30 cellular contexts compared by ENCODE assay signal in the genomic region with DNA sequence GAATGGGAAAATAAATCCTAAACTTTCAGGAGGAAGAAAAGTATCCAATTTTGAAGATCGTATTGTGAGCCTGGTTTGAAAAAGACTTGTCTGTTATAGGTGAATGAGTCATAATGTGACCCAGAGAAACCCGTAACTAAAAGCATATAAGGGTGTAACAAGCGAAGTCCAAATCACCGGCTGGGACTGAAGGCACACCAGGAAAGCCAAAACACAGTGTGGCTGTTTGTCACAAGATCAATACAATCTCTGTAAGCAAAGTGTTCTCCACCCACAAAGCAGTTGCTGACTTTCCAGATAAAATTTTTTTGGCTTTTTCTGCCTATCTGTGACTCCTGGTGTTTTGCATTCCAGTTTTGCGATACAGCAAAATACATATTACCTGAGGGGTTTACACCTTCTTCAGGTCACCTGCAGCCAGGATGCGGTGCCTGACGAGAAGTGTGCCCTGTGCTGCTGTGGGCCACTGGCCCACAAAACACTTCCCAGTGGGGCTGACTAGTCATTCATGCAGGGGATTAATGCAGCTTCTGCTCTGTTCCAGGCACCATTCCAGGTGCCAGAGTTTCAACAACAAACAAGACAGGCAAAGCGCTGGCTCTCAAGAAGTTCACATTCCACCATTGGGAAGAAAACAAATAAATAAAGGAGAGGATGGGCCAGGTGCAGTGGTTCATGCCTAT. TPM values are rescaled to one million over a fixed set of nuclear protein-coding genes. Genes with fewer than 3 reads are reported as not detected.
DNase-seq lines count a peak whose midpoint lies in the region; ATAC-seq and TF ChIP-seq lines count a peak whose summit lies in the region.
"Had no signal": no experiment of that assay in that cellular context is flagged by ENCODE, and none has a peak within 500 bp of the region (broad histone marks: within the 10 kb centered on the region; RNA-seq: fewer than 3 reads in every experiment).

No MANE protein-coding gene starts in this region.

- peaks cover 17 to 29% of the 10 kb centered on the region in 2 experiments for H3K4me1 ChIP-seq in HCT116 (ENCODE audit: control insufficient read depth in 1 of 2, insufficient read depth in 2 of 2, low read length in 2 of 2)
- peaks cover 6 to 53% (median 13%) of the 10 kb centered on the region in 3 donors for H3K4me1 ChIP-seq in esophagus squamous epithelium
- peaks cover 11% of the 10 kb centered on the region for H3K4me1 ChIP-seq in mucosa of descending colon (ENCODE audit: low read depth)
- H3K4me1 ChIP-seq: ascending aorta, BLaER1, upper lobe of right lung had no signal

- intact Hi-C loops in HCT116 (cut with micrococcal nuclease) = no loop called here
- intact Hi-C loops in esophagus squamous epithelium (cut with DNase I) = no loop called here
- intact Hi-C loops in mucosa of descending colon (cut with DNase I, micrococcal nuclease) = no loop called here

- WGBS in esophagus squamous epithelium, 2 donors = 47 to 51% methylated on average over 7 of the region's 8 CpGs

- H2AFZ ChIP-seq in HCT116 (ENCODE audit: low read depth, low read length, poor library complexity, severe bottlenecking) = peak overlapping the region; percentile 65

- H3K27ac ChIP-seq in HCT116 (ENCODE audit: low read depth, low read length) (peak overlapping the region; percentile 23), VCaP (peak overlapping the region; percentile 65; the same call in 1 of the 2 replicates), esophagus squamous epithelium (peak overlapping the region; percentile 0 to 82 (median 76))
- H3K27ac ChIP-seq: ascending aorta, BLaER1, neutrophil, upper lobe of right lung had no signal

- peaks cover 38% of the 10 kb centered on the region for H3K27me3 Mint-ChIP-seq in activated naive CD8-positive, alpha-beta T cell treated with anti-CD3 and anti-CD28 coated beads, Interleukin-2, amount 50 U/mL, for 24 hours

- no peak overlapping the region for H3K27ac Mint-ChIP-seq in activated naive CD8-positive, alpha-beta T cell treated with anti-CD3 and anti-CD28 coated beads, Interleukin-2, amount 50 U/mL, for 24 hours
- H3K27ac Mint-ChIP-seq: activated CD4-positive, alpha-beta memory T cell treated with anti-CD3 and anti-CD28 coated beads for 36 hours; activated naive CD8-positive, alpha-beta T cell; activated T-helper 2 cell treated with anti-CD3 and anti-CD28 coated beads, Interferon-gamma antibody, Interleukin-2, Interleukin-4, amounts not matched to agents 10 μg/mL and 5 μg/mL and 100 μg/mL, durations not matched to agents 14 hours and 24 hours and 36 hours had no signal

- H3K79me2 ChIP-seq in HCT116 (ENCODE audit: insufficient read depth, low read length) = no peaks in the 10 kb centered on the region

- ATAC-seq in HCT116 = peak; percentile 60
- ATAC-seq in mucosa of descending colon = peak; percentile 95
- ATAC-seq in activated naive CD8-positive, alpha-beta T cell treated with anti-CD3 and anti-CD28 coated beads, Interleukin-2, amount 50 U/mL, for 24 hours = no peak
- ATAC-seq: Right ventricle myocardium inferior had no signal

- H3K4me3 ChIP-seq in HCT116 (replicated peaks in 1 of 2; ENCODE audit: low read depth in 1 of 2, low read length in 2 of 2) (no peak overlapping the region), esophagus squamous epithelium (no peak overlapping the region), mucosa of descending colon (no peak overlapping the region)
- H3K4me3 ChIP-seq: ascending aorta, BLaER1, upper lobe of right lung had no signal

- no peak for TF ChIP-seq RAD21 in HCT116 (IDR thresholded peaks at IDR 0.05; ENCODE audit: low read depth)

- no peak for TF ChIP-seq POLR2A in HCT116 (IDR thresholded peaks at IDR 0.05; ENCODE audit: borderline replicate concordance, extremely low read depth, insufficient read depth, insufficient read length)
- no peak for TF ChIP-seq POLR2A in esophagus squamous epithelium (IDR thresholded peaks at IDR 0.05)

- no peaks in the 10 kb centered on the region for H3K4me1 Mint-ChIP-seq in activated naive CD8-positive, alpha-beta T cell treated with anti-CD3 and anti-CD28 coated beads, Interleukin-2, amount 50 U/mL, for 24 hours

- POLR2A ChIA-PET in HCT116 (lab: Charles Lee) = interaction anchor here (0.7 kb wide), 1 partner anchor 427 kb away, joined by 3 read pairs; no protein-coding TSS in a partner anchor

- CTCF ChIA-PET in HCT116 (lab: Charles Lee) = no interaction called here

- BruUV-seq in HCT116 (replicated peaks; lab: Mats Ljungman, UMichigan) = no TSS peak

- RAD21 ChIA-PET in HCT116 (lab: Charles Lee; ENCODE audit: low non-redundant PET in 1 of 2, low total read pairs in 2 of 2, uncharacterized antibody in 2 of 2, unreplicated experiment in 2 of 2) = no interaction called here

- peaks cover 9% of the 10 kb centered on the region for H3K9me3 Mint-ChIP-seq in activated naive CD8-positive, alpha-beta T cell treated with anti-CD3 and anti-CD28 coated beads, Interleukin-2, amount 50 U/mL, for 24 hours

- peak overlapping the region; percentile 2; the same call in 1 of the 2 replicates for H3K9ac ChIP-seq in HCT116 (ENCODE audit: low read length)
- H3K9ac ChIP-seq: BLaER1 had no signal

- H3K27me3 ChIP-seq in HCT116 (ENCODE audit: insufficient read depth, low read length) = no peaks in the 10 kb centered on the region; the same call in 1 of the 2 replicates
- peaks cover 0 to 9% (median 0%) of the 10 kb centered on the region in 4 donors for H3K27me3 ChIP-seq in esophagus squamous epithelium
- H3K27me3 ChIP-seq: ascending aorta, BLaER1, upper lobe of right lung had no signal

- no peaks in the 10 kb centered on the region for H3K36me3 Mint-ChIP-seq in activated naive CD8-positive, alpha-beta T cell treated with anti-CD3 and anti-CD28 coated beads, Interleukin-2, amount 50 U/mL, for 24 hours (ENCODE audit: low read depth)

- H3K4me2 ChIP-seq in HCT116 (ENCODE audit: low read length) = peak overlapping the region; percentile 62
- H3K4me2 ChIP-seq: BLaER1 had no signal

- no peaks in the 10 kb centered on the region for H3K9me3 ChIP-seq in HCT116 (ENCODE audit: control insufficient read depth in 1 of 2, insufficient read depth in 1 of 2, low read depth in 1 of 2, low read length in 2 of 2)
- H3K9me3 ChIP-seq in esophagus squamous epithelium = peaks cover 0 to 8% (median 8%) of the 10 kb centered on the region in 3 donors
- H3K9me3 ChIP-seq in mucosa of descending colon = no peaks in the 10 kb centered on the region
- H3K9me3 ChIP-seq: ascending aorta, neutrophil, upper lobe of right lung had no signal

- H3K36me3 ChIP-seq in HCT116 (ENCODE audit: control insufficient read depth in 1 of 2, insufficient read depth in 2 of 2, low read length in 2 of 2) (no peaks in the 10 kb centered on the region), esophagus squamous epithelium (no peaks in the 10 kb centered on the region), mucosa of descending colon (ENCODE audit: low read depth) (no peaks in the 10 kb centered on the region)
- H3K36me3 ChIP-seq: ascending aorta, BLaER1, neutrophil, upper lobe of right lung had no signal

- TF ChIP-seq CTCF in HCT116 (IDR thresholded peaks at IDR 0.05 in 2 of 3, conservative IDR thresholded peaks at IDR 0.05 in 1 of 3; ENCODE audit: borderline replicate concordance in 1 of 3, insufficient read depth in 1 of 3, low read depth in 2 of 3, low read length in 2 of 3) (no peak), VCaP (conservative IDR thresholded peaks at IDR 0.05) (no peak), esophagus squamous epithelium (IDR thresholded peaks at IDR 0.05) (no peak), mucosa of descending colon (IDR thresholded peaks at IDR 0.05) (no peak)

- no peak overlapping the region for H3K4me3 Mint-ChIP-seq in activated naive CD8-positive, alpha-beta T cell treated with anti-CD3 and anti-CD28 coated beads, Interleukin-2, amount 50 U/mL, for 24 hours
- H3K4me3 Mint-ChIP-seq: activated CD4-positive, alpha-beta memory T cell treated with anti-CD3 and anti-CD28 coated beads for 36 hours; activated naive CD8-positive, alpha-beta T cell had no signal

- no peaks in the 10 kb centered on the region for H4K20me1 ChIP-seq in HCT116 (ENCODE audit: insufficient read depth)
- H4K20me1 ChIP-seq: BLaER1 had no signal

- no peaks in the 10 kb centered on the region for H3K9me2 ChIP-seq in HCT116 (ENCODE audit: insufficient read depth)

- DNase-seq in HCT116 (ENCODE audit: low read depth, low spot score) = no peak
- no peak for DNase-seq in esophagus squamous epithelium (lab: John Stamatoyannopoulos, UW)
- no peak for DNase-seq in mucosa of descending colon
- DNase-seq in central memory CD4-positive, alpha-beta T cell = no peak
- DNase-seq in activated naive CD8-positive, alpha-beta T cell treated with anti-CD3 and anti-CD28 coated beads, Interleukin-2, amount 50 U/mL, for 24 hours = no peak
- DNase-seq in NCI-H2029 (lab: John Stamatoyannopoulos, UW) = no peak
- no peak for DNase-seq in germinal center (ENCODE audit: low spot score)
- DNase-seq: ACHN; activated CD4-positive, alpha-beta memory T cell treated with anti-CD3 and anti-CD28 coated beads for 36 hours; activated CD4-positive, CD25-positive, alpha-beta regulatory T cell; cerebellar nuclear complex; foreskin melanocyte; H7; hypothalamus; Kasumi-1; NCI-H1105 treated with DMSO at 0.1 percent for 48 hours; NCI-H2081 treated with DMSO at 0.1 percent for 48 hours; NCI-H345; NCI-H82; stimulated activated CD4-positive, alpha-beta T cell treated with anti-CD3 and anti-CD28 coated beads, Interleukin-1b, Interleukin-23, amount 100 ng/mL, for 48 hours; substantia nigra; T1000; upper lobe of right lung had no signal

TF ChIP-seq in HCT116, 20 proteins besides CTCF, POLR2A, EP300 and RAD21 (continues in another document):
- TF ChIP-seq ZFX (IDR thresholded peaks at IDR 0.05) (no peak), EZH2 (IDR thresholded peaks at IDR 0.05) (no peak), FOSL1 (IDR thresholded peaks at IDR 0.05; ENCODE audit: low read depth) (peak; percentile 43), JUND (IDR thresholded peaks at IDR 0.05) (0 out of 2 replicates have a peak, but pooled peaks have one; percentile 13)
- TF ChIP-seq, protein P1, sequence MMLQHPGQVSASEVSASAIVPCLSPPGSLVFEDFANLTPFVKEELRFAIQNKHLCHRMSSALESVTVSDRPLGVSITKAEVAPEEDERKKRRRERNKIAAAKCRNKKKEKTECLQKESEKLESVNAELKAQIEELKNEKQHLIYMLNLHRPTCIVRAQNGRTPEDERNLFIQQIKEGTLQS (IDR thresholded peaks at IDR 0.05) = no peak

RNA-seq across cellular contexts. Expression of a gene that starts 14.4 kb away (rescaled TPM):
- total RNA-seq in HCT116 (2021; ENCODE audit: unreplicated experiment) (32.9 TPM), esophagus squamous epithelium (10 to 100 TPM; 38.6 to 92.1 (median 75.4) TPM), mucosa of descending colon (100 to 1,000 TPM in 1 of 3 donors, 10 to 100 TPM in 2; 60.9 to 116 (median 99.0) TPM)
- 31.8 and 41.9 TPM in 2 replicates for polyA plus RNA-seq in HCT116 (2012)

Comparison
In these comparisons a context has a peak if more than half of its experiments do, and no peak if none do; other contexts are left out.
1. H3K27ac ChIP-seq: peak in every context shown above with its lines; median percentile 76 in esophagus squamous epithelium; 65 in VCaP; 23 in HCT116.